ENCODE assay signal across 9 cellular contexts in genomic region chr9:72396247-72397091, GRCh38. TPM values are rescaled to one million over a fixed set of nuclear protein-coding genes. Genes with fewer than 3 reads are reported as not detected.
DNase-seq lines count a peak whose midpoint lies in the region; ATAC-seq, FAIRE-seq and TF ChIP-seq lines count a peak whose summit lies in the region.
"Had no signal": no experiment of that assay in that cellular context is flagged by ENCODE, and none has a peak within 500 bp of the region (broad histone marks: within the 10 kb centered on the region; RNA-seq: fewer than 3 reads in every experiment).

No MANE protein-coding gene starts in this region.

- peak; percentile 55 for FAIRE-seq in GM19239 (lab: Jason Lieb, UNC)

- no peak for TF ChIP-seq CTCF in retinal pigment epithelial cell (conservative IDR thresholded peaks at IDR 0.05; ENCODE audit: low read depth, low read length)

- DNase-seq in GM19239 (ENCODE audit: insufficient read length, low spot score) (no peak), NCI-H69 (lab: John Stamatoyannopoulos, UW) (peak; percentile 85), retinal pigment epithelial cell (ENCODE audit: low read depth) (peak; percentile 58), RKO (ENCODE audit: low spot score) (no peak), DMS153 treated with DMSO at 0.1 percent for 48 hours (lab: John Stamatoyannopoulos, UW; ENCODE audit: unreplicated experiment) (no peak)
- DNase-seq in effector CD8-positive, alpha-beta T cell (lab: John Stamatoyannopoulos, UW) = no peak
- DNase-seq: left cardiac atrium had no signal

- H3K4me3 ChIP-seq in retinal pigment epithelial cell (ENCODE audit: low read length) = no peak overlapping the region

- ATAC-seq in esophagus mucosa (peak; percentile 83), GM18867 (IDR thresholded peaks at IDR 0.05; ENCODE audit: unreplicated experiment) (no peak)

RNA-seq across cellular contexts. Expression of gene ZFAND5, which starts 31.5 kb away (rescaled TPM):
- 97.6 TPM for total RNA-seq in esophagus mucosa

Comparison
In these comparisons a context has a peak if more than half of its experiments do, and no peak if none do; other contexts are left out.
1. DNase-seq: peak in NCI-H69 (single experiment) and retinal pigment epithelial cell (single experiment); none in GM19239 (single experiment), RKO (single experiment), effector CD8-positive, alpha-beta T cell (single experiment) and DMS153 treated with DMSO at 0.1 percent for 48 hours (single experiment).